23 cellular contexts compared by ENCODE assay signal in genomic region chr2:160339291-160339690, GRCh38.
DNase-seq lines count a peak whose midpoint lies in the region; ATAC-seq, FAIRE-seq and TF ChIP-seq lines count a peak whose summit lies in the region.
"Had no signal": no experiment of that assay in that cellular context is flagged by ENCODE, and none has a peak within 500 bp of the region (broad histone marks: within the 10 kb centered on the region; RNA-seq: fewer than 3 reads in every experiment).

No MANE protein-coding gene starts in this region.

- no peak overlapping the region for H3K4me3 ChIP-seq in CD8-positive, alpha-beta T cell (ENCODE audit: low read depth, low read length)
- H3K4me3 ChIP-seq in fibroblast of mammary gland (ENCODE audit: control insufficient read depth, low read depth, low read length) (no peak overlapping the region), pancreas (no peak overlapping the region), adrenal gland (no peak overlapping the region)
- H3K4me3 ChIP-seq: cardiac muscle cell, heart left ventricle, K562, thyroid gland had no signal

- H3K4me1 Mint-ChIP-seq in CD8-positive, alpha-beta T cell (ENCODE audit: low read depth), result peaks cover 77% of the 10 kb centered on the region

- H3K27ac ChIP-seq in CD8-positive, alpha-beta T cell (ENCODE audit: low read depth, low read length), result no peak overlapping the region
- H3K27ac ChIP-seq in pancreas, result no peak overlapping the region
- peak overlapping the region in 1 of 5 donors; percentile 4 for H3K27ac ChIP-seq in adrenal gland
- H3K27ac ChIP-seq: cardiac muscle cell, thyroid gland had no signal

- no peaks in the 10 kb centered on the region for H3K27me3 Mint-ChIP-seq in CD8-positive, alpha-beta T cell (ENCODE audit: low read depth)
- H3K27me3 Mint-ChIP-seq: activated CD4-positive, alpha-beta memory T cell treated with anti-CD3 and anti-CD28 coated beads, Interleukin-2, amount 10 ng/mL, durations not matched to agents 7 days and 5 days; CD4-positive, CD25-positive, alpha-beta regulatory T cell; stimulated activated naive CD8-positive, alpha-beta T cell treated with anti-CD3 and anti-CD28 coated beads, Interleukin-15, amount 100 ng/mL, for 72 hours had no signal

- H3K4me1 ChIP-seq in CD8-positive, alpha-beta T cell (ENCODE audit: insufficient read depth, low read length), result peaks cover 21% of the 10 kb centered on the region
- no peaks in the 10 kb centered on the region for H3K4me1 ChIP-seq in pancreas
- H3K4me1 ChIP-seq in adrenal gland (replicated peaks in 1 of 2), result peaks cover 0 to 40% of the 10 kb centered on the region in 2 donors

- no peak for TF ChIP-seq POLR2A in adrenal gland (IDR thresholded peaks at IDR 0.05)

- WGBS in pancreas, 2 donors, result 74 to 75% methylated on average over 3 of the region's 3 CpGs
- 46 to 56% (median 51%) methylated on average over 3 of the region's 3 CpGs for WGBS in adrenal gland, 4 donors

- CTCF ChIA-PET in CD8-positive, alpha-beta T cell (lab: Charles Lee), result no interaction called here

- DNase-seq in CD8-positive, alpha-beta T cell, result no peak
- DNase-seq in fibroblast of mammary gland (ENCODE audit: low read depth) (peak; percentile 49), pancreas (no peak), NCI-H345 treated with DMSO at 0.1 percent for 48 hours (lab: John Stamatoyannopoulos, UW; ENCODE audit: unreplicated experiment) (no peak), adrenal gland (no peak), DMS53 treated with DMSO at 0.1 percent for 48 hours (lab: John Stamatoyannopoulos, UW; ENCODE audit: unreplicated experiment) (no peak)
- DNase-seq: activated CD4-positive, alpha-beta memory T cell treated with anti-CD3 and anti-CD28 coated beads, Interleukin-2, amount 10 ng/mL, durations not matched to agents 7 days and 5 days; activated CD4-positive, CD25-positive, alpha-beta regulatory T cell treated with anti-CD3 and anti-CD28 coated beads, Interleukin-2, amount 50 U/mL, for 72 hours; activated naive CD4-positive, alpha-beta T cell; CD4-positive, CD25-positive, alpha-beta regulatory T cell; DMS 273 treated with DMSO at 0.1 percent for 48 hours; NCI-H1417 treated with DMSO at 0.1 percent for 48 hours; NCI-H2081 treated with DMSO at 0.1 percent for 48 hours; stimulated activated CD4-positive, alpha-beta T cell treated with anti-CD3 and anti-CD28 coated beads, Interleukin-15, amount 100 ng/mL, for 24 hours; stimulated activated naive CD8-positive, alpha-beta T cell treated with anti-CD3 and anti-CD28 coated beads, Interleukin-15, amount 100 ng/mL, for 72 hours; SW 1271 had no signal

- ATAC-seq in CD8-positive, alpha-beta T cell, result no peak
- ATAC-seq in SK-N-SH treated with all-trans-retinoic acid at 6 μM for 48 hours (no peak), pancreas (no peak), GM19452 (IDR thresholded peaks at IDR 0.05; ENCODE audit: unreplicated experiment) (no peak)
- ATAC-seq: K562, left colon had no signal

- H3K4me3 Mint-ChIP-seq in CD8-positive, alpha-beta T cell, result no peak overlapping the region
- H3K4me3 Mint-ChIP-seq: activated CD4-positive, alpha-beta memory T cell treated with anti-CD3 and anti-CD28 coated beads, Interleukin-2, amount 10 ng/mL, durations not matched to agents 7 days and 5 days; CD4-positive, CD25-positive, alpha-beta regulatory T cell; stimulated activated naive CD8-positive, alpha-beta T cell treated with anti-CD3 and anti-CD28 coated beads, Interleukin-15, amount 100 ng/mL, for 72 hours had no signal

- intact Hi-C loops in CD8-positive, alpha-beta T cell (cut with DNase I, micrococcal nuclease), result no loop called here
- intact Hi-C loops in pancreas (cut with DNase I) (no loop called here), adrenal gland (cut with DNase I) (no loop called here)

- no peaks in the 10 kb centered on the region for H3K9me3 ChIP-seq in CD8-positive, alpha-beta T cell (ENCODE audit: low read length)
- H3K9me3 ChIP-seq in pancreas, result no peaks in the 10 kb centered on the region
- H3K9me3 ChIP-seq in adrenal gland (replicated peaks in 1 of 3), result no peaks in the 10 kb centered on the region
- H3K9me3 ChIP-seq: heart left ventricle, thyroid gland had no signal

- H3K9me3 Mint-ChIP-seq in CD8-positive, alpha-beta T cell, result no peaks in the 10 kb centered on the region
- H3K9me3 Mint-ChIP-seq: activated CD4-positive, alpha-beta memory T cell treated with anti-CD3 and anti-CD28 coated beads, Interleukin-2, amount 10 ng/mL, durations not matched to agents 7 days and 5 days; CD4-positive, CD25-positive, alpha-beta regulatory T cell; stimulated activated naive CD8-positive, alpha-beta T cell treated with anti-CD3 and anti-CD28 coated beads, Interleukin-15, amount 100 ng/mL, for 72 hours had no signal

- FAIRE-seq in pancreas (lab: Jason Lieb, UNC), result peak; percentile 67
- FAIRE-seq: K562 had no signal

- H3K27ac Mint-ChIP-seq in CD8-positive, alpha-beta T cell, result peak overlapping the region; percentile 80
- H3K27ac Mint-ChIP-seq: activated CD4-positive, alpha-beta memory T cell treated with anti-CD3 and anti-CD28 coated beads, Interleukin-2, amount 10 ng/mL, durations not matched to agents 7 days and 5 days had no signal

- H3K27me3 ChIP-seq in CD8-positive, alpha-beta T cell (ENCODE audit: insufficient read depth, low read length), result no peaks in the 10 kb centered on the region
- H3K27me3 ChIP-seq in pancreas (no peaks in the 10 kb centered on the region), adrenal gland (no peaks in the 10 kb centered on the region)
- H3K27me3 ChIP-seq: cardiac muscle cell, heart left ventricle, thyroid gland had no signal

- no peaks in the 10 kb centered on the region for H3K36me3 ChIP-seq in CD8-positive, alpha-beta T cell (ENCODE audit: insufficient read depth, low read length)
- H3K36me3 ChIP-seq in pancreas (no peaks in the 10 kb centered on the region), adrenal gland (replicated peaks in 1 of 2) (no peaks in the 10 kb centered on the region)
- H3K36me3 ChIP-seq: cardiac muscle cell, heart left ventricle, thyroid gland had no signal

- POLR2A ChIA-PET in CD8-positive, alpha-beta T cell (lab: Charles Lee), result interaction anchor here (0.7 kb wide), 1 partner anchor 75 kb away, joined by 3 read pairs; no protein-coding TSS in a partner anchor

- H3K36me3 Mint-ChIP-seq in CD8-positive, alpha-beta T cell, result peaks cover 8% of the 10 kb centered on the region
- H3K36me3 Mint-ChIP-seq: CD4-positive, CD25-positive, alpha-beta regulatory T cell had no signal

- no peak for TF ChIP-seq CTCF in CD8-positive, alpha-beta T cell (IDR thresholded peaks at IDR 0.05)
- TF ChIP-seq CTCF in fibroblast of mammary gland (conservative IDR thresholded peaks at IDR 0.05; ENCODE audit: control insufficient read depth, insufficient read depth, low read depth, low read length), result no peak
- TF ChIP-seq CTCF in pancreas (IDR thresholded peaks at IDR 0.05), result no peak
- no peak for TF ChIP-seq CTCF in adrenal gland (IDR thresholded peaks at IDR 0.05)

TF ChIP-seq in SK-N-SH treated with all-trans-retinoic acid at 6 μM for 48 hours, 23 proteins besides CTCF, POLR2A, EP300 and RAD21:
- no peak for TF ChIP-seq POU6F1 (CRISPR knock-in tag; IDR thresholded peaks at IDR 0.05; ENCODE audit: borderline replicate concordance, low read depth)
- 0 out of 2 replicates have a peak, but pooled peaks have one; percentile 14 for TF ChIP-seq ISL1 (CRISPR knock-in tag; IDR thresholded peaks at IDR 0.05)
